In the genomic region with DNA sequence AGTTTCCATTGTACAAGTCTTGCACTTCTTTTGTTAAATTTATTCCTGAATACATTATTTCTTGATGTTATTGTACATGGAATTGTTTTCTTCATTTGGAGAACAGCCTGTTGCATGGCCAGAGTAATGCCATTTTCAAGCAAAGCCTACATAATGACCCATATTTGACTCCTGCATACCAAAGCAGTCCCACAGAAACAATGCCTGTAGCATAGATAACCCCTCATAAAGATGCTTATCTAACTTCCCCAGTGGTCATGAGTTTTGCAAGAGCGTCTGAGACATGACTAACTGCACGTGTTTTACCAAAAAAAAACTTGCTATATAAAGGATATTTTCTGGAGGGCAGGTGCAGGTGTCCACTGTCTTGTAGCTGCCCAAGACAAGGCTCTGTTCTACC, we compare ENCODE assay signal across 1 cellular context.
TF ChIP-seq lines count a peak whose summit lies in the region.

No MANE protein-coding gene starts in this region.

TF ChIP-seq in endothelial cell of umbilical vein, 7 proteins besides CTCF, POLR2A, EP300 and RAD21:
- no peak for TF ChIP-seq FOS (IDR thresholded peaks at IDR 0.05; ENCODE audit: borderline replicate concordance, insufficient read depth, low read length)
- no peak for TF ChIP-seq EZH2 (IDR thresholded peaks at IDR 0.05; ENCODE audit: borderline replicate concordance, low read depth, low read length, severe bottlenecking)
- TF ChIP-seq, protein P1, sequence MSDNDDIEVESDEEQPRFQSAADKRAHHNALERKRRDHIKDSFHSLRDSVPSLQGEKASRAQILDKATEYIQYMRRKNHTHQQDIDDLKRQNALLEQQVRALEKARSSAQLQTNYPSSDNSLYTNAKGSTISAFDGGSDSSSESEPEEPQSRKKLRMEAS (IDR thresholded peaks at IDR 0.05; ENCODE audit: insufficient read depth, insufficient read length), result no peak
- peak; percentile 30 for TF ChIP-seq POLR2AphosphoS5 (IDR thresholded peaks at IDR 0.05; ENCODE audit: insufficient read depth, low read depth, low read length)
- peak; percentile 36 for TF ChIP-seq JUN (IDR thresholded peaks at IDR 0.05; ENCODE audit: borderline replicate concordance, insufficient read depth, insufficient read length, low read depth)
- TF ChIP-seq MYC (IDR thresholded peaks at IDR 0.05; ENCODE audit: low read depth, low read length), result no peak
- peak; percentile 82 for TF ChIP-seq GATA2 (IDR thresholded peaks at IDR 0.05; ENCODE audit: insufficient read depth, insufficient read length, low read depth, low read length)
